18 cellular contexts compared by ENCODE assay signal in the genomic region with DNA sequence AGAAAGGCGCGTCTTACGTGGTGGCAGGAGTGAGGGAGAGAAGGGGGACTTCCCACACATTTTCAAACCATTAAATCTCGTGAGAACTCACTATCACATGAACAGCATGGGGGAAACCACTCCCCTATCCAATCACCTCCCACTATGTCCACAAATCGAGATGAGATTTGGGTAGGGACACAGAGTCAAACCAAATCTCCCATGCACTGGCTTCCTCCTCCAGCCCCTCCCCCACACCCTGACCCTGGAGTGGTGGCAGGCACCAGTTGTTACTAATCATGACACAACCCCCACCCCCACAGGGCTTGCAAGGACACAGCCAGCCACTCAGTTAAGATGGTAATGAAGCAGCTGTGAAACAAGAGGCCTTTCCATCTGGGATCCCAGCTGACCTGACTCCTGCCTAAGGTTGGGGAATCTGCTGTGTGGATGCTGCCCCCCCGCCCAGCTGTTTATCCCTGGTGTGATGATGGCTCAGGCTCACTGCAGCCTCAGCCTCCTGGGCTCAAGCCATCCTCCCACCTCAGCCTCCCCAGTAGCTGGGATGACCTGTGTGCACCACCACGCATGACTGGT. TPM values are rescaled to one million over a fixed set of nuclear protein-coding genes. Genes with fewer than 3 reads are reported as not detected.
DNase-seq lines count a peak whose midpoint lies in the region; ATAC-seq, FAIRE-seq and TF ChIP-seq lines count a peak whose summit lies in the region.
"Had no signal": no experiment of that assay in that cellular context is flagged by ENCODE, and none has a peak within 500 bp of the region (broad histone marks: within the 10 kb centered on the region; RNA-seq: fewer than 3 reads in every experiment).

No MANE protein-coding gene starts in this region.

- H3K27me3 Mint-ChIP-seq in activated T-cell treated with anti-CD3 and anti-CD28 coated beads, Interleukin-2, amount 50 U/mL, for 24 hours: peaks cover 13% of the 10 kb centered on the region
- peaks cover 2% of the 10 kb centered on the region for H3K27me3 Mint-ChIP-seq in neural progenitor cell (ENCODE audit: insufficient read depth, low read depth)
- peaks cover 0 to 29% (median 12%) of the 10 kb centered on the region in 5 donors for H3K27me3 Mint-ChIP-seq in naive thymus-derived CD8-positive, alpha-beta T cell
- peaks cover 31% of the 10 kb centered on the region for H3K27me3 Mint-ChIP-seq in chondrocyte (ENCODE audit: low read depth)

- DNase-seq in activated T-cell treated with anti-CD3 and anti-CD28 coated beads for 48 hours (ENCODE audit: low read depth) (peak; percentile 7), NCI-H2171 (lab: John Stamatoyannopoulos, UW) (peak; percentile 97), K562 (ENCODE audit: extremely low read depth in 1 of 4, low spot score in 3 of 4) (peak; percentile 37 to 55 (median 45)), neural progenitor cell (ENCODE audit: low spot score) (peak; percentile 42), chondrocyte (ENCODE audit: low spot score) (no peak), inferior parietal cortex (ENCODE audit: extremely low spot score) (no peak)
- DNase-seq in activated T-cell treated with anti-CD3 and anti-CD28 coated beads, Interleukin-2, amount 50 U/mL, for 24 hours: no peak
- DNase-seq in naive thymus-derived CD8-positive, alpha-beta T cell: no peak
- DNase-seq: caudate nucleus, HCEC 1CT, Karpas-422, NCI-H187, pancreas, SHP77 had no signal

- peaks cover 22% of the 10 kb centered on the region for H3F3A ChIP-seq in neural progenitor cell (ENCODE audit: low read depth)

- peaks cover 0 to 30% of the 10 kb centered on the region in 2 experiments; a peak in 3 of 5 replicates for H3K4me1 ChIP-seq in K562 (replicated peaks in 1 of 2; ENCODE audit: control insufficient read depth in 2 of 2, insufficient read depth in 2 of 2, low read length in 2 of 2)
- H3K4me1 ChIP-seq in neural progenitor cell: peaks cover 19% of the 10 kb centered on the region
- H3K4me1 ChIP-seq: gastroesophageal sphincter, pancreas had no signal

- TF ChIP-seq RAD21 in K562 (CRISPR knock-in tag; conservative IDR thresholded peaks at IDR 0.05 in 1 of 2, IDR thresholded peaks at IDR 0.05 in 1 of 2): no peak

- CTCF ChIA-PET in K562 (lab: Yijun Ruan, JAX; ENCODE audit: low intra/inter-chr PET ratio): no interaction called here

- no peaks in the 10 kb centered on the region for H3K9me1 ChIP-seq in K562 (ENCODE audit: control insufficient read depth, insufficient read depth, low read length)

- in situ Hi-C loops in K562 (cut with MboI): no loop called here

- H3K4me3 Mint-ChIP-seq in activated T-cell treated with anti-CD3 and anti-CD28 coated beads, Interleukin-2, amount 50 U/mL, for 24 hours: no peak overlapping the region
- H3K4me3 Mint-ChIP-seq in neural progenitor cell: no peak overlapping the region
- H3K4me3 Mint-ChIP-seq in naive thymus-derived CD8-positive, alpha-beta T cell: no peak overlapping the region
- H3K4me3 Mint-ChIP-seq in chondrocyte (ENCODE audit: unreplicated experiment): no peak overlapping the region
- H3K4me3 Mint-ChIP-seq: activated naive CD8-positive, alpha-beta T cell had no signal

- H3K79me2 ChIP-seq in K562 (ENCODE audit: control insufficient read depth, insufficient read depth, low read length) (no peaks in the 10 kb centered on the region), neural progenitor cell (ENCODE audit: low read depth) (no peaks in the 10 kb centered on the region)

- BruUV-seq in K562 (replicated peaks; lab: Mats Ljungman, UMichigan): no TSS peak

- intact Hi-C loops in K562 (cut with micrococcal nuclease): no loop called here

- no peak; the same call in 1 of the 2 replicates for TF ChIP-seq EP300 in K562 (IDR thresholded peaks at IDR 0.05; ENCODE audit: low read length)

- POLR2A ChIA-PET in K562 (lab: Yijun Ruan, JAX): no interaction called here
- POLR2A ChIA-PET in naive thymus-derived CD8-positive, alpha-beta T cell (lab: Charles Lee): no interaction called here

- H3K27me3 ChIP-seq in K562 (ENCODE audit: control insufficient read depth in 2 of 2, insufficient read depth in 2 of 2, low read length in 2 of 2) (no peaks in the 10 kb centered on the region), neural progenitor cell (no peaks in the 10 kb centered on the region)
- H3K27me3 ChIP-seq: pancreas had no signal

- no peak overlapping the region for H3K4me2 ChIP-seq in K562 (ENCODE audit: insufficient read depth, low read length)
- H3K4me2 ChIP-seq in neural progenitor cell: no peak overlapping the region

- H3K9me3 ChIP-seq in K562 (replicated peaks; ENCODE audit: control insufficient read depth, insufficient read depth, low read depth, low read length): no peaks in the 10 kb centered on the region
- H3K9me3 ChIP-seq in neural progenitor cell (ENCODE audit: low read depth): no peaks in the 10 kb centered on the region
- H3K9me3 ChIP-seq: gastroesophageal sphincter, pancreas had no signal

- TF ChIP-seq CTCF in K562 (IDR thresholded peaks at IDR 0.05 in 2 of 3, conservative IDR thresholded peaks at IDR 0.05 in 1 of 3; ENCODE audit: insufficient read depth in 2 of 3, low read depth in 1 of 3, low read length in 3 of 3): no peak
- no peak for TF ChIP-seq CTCF in neural progenitor cell (IDR thresholded peaks at IDR 0.05)
- no peak for TF ChIP-seq CTCF in chondrocyte (IDR thresholded peaks at IDR 0.05)

- no peak overlapping the region for H3K27ac Mint-ChIP-seq in activated T-cell treated with anti-CD3 and anti-CD28 coated beads, Interleukin-2, amount 50 U/mL, for 24 hours
- peak overlapping the region; percentile 83 for H3K27ac Mint-ChIP-seq in neural progenitor cell
- H3K27ac Mint-ChIP-seq in naive thymus-derived CD8-positive, alpha-beta T cell: no peak overlapping the region
- no peak overlapping the region for H3K27ac Mint-ChIP-seq in chondrocyte (ENCODE audit: unreplicated experiment)
- H3K27ac Mint-ChIP-seq: activated naive CD8-positive, alpha-beta T cell had no signal

- H3K4me1 Mint-ChIP-seq in activated T-cell treated with anti-CD3 and anti-CD28 coated beads, Interleukin-2, amount 50 U/mL, for 24 hours (ENCODE audit: low read depth): peaks cover 4% of the 10 kb centered on the region
- peaks cover 26% of the 10 kb centered on the region for H3K4me1 Mint-ChIP-seq in neural progenitor cell
- peaks cover 0 to 2% (median 0%) of the 10 kb centered on the region in 4 donors for H3K4me1 Mint-ChIP-seq in naive thymus-derived CD8-positive, alpha-beta T cell
- H3K4me1 Mint-ChIP-seq in chondrocyte (ENCODE audit: low read depth): peaks cover 4% of the 10 kb centered on the region

- no peaks in the 10 kb centered on the region for H4K20me1 ChIP-seq in K562 (replicated peaks; ENCODE audit: control insufficient read depth, insufficient read depth, low read length)
- no peaks in the 10 kb centered on the region for H4K20me1 ChIP-seq in neural progenitor cell (ENCODE audit: low read depth)

- H3K9ac ChIP-seq in K562 (ENCODE audit: insufficient read depth in 1 of 2, low read depth in 2 of 2, low read length in 2 of 2) (no peak overlapping the region), neural progenitor cell (no peak overlapping the region)

- 51% methylated on average over 7 of the region's 7 CpGs for WGBS in K562 (ENCODE audit: insufficient coverage, low coverage, missing lambda C conversion rate)

- H3K36me3 Mint-ChIP-seq in activated T-cell treated with anti-CD3 and anti-CD28 coated beads, Interleukin-2, amount 50 U/mL, for 24 hours (ENCODE audit: low read depth): no peaks in the 10 kb centered on the region
- no peaks in the 10 kb centered on the region for H3K36me3 Mint-ChIP-seq in neural progenitor cell
- no peaks in the 10 kb centered on the region for H3K36me3 Mint-ChIP-seq in naive thymus-derived CD8-positive, alpha-beta T cell
- no peaks in the 10 kb centered on the region for H3K36me3 Mint-ChIP-seq in chondrocyte (ENCODE audit: low read depth)
- H3K36me3 Mint-ChIP-seq: activated naive CD8-positive, alpha-beta T cell had no signal

- H2AFZ ChIP-seq in K562 (ENCODE audit: low read depth, low read length) (no peak overlapping the region), neural progenitor cell (replicated peaks) (no peak overlapping the region)

- H3K4me3 ChIP-seq in K562 (no peak overlapping the region), neural progenitor cell (no peak overlapping the region)
- H3K4me3 ChIP-seq: gastroesophageal sphincter, pancreas, skin epidermis had no signal

- TF ChIP-seq POLR2A in K562 (conservative IDR thresholded peaks at IDR 0.05): no peak

- peak; percentile 66 for FAIRE-seq in K562 (lab: Jason Lieb, UNC)
- FAIRE-seq: endometrium, pancreas had no signal

- H3K27ac ChIP-seq in K562 (ENCODE audit: extremely low read depth, low read depth, low read length) (no peak overlapping the region), neural progenitor cell (no peak overlapping the region)
- H3K27ac ChIP-seq: gastroesophageal sphincter, pancreas, skin epidermis had no signal

- H3K9me3 Mint-ChIP-seq in activated T-cell treated with anti-CD3 and anti-CD28 coated beads, Interleukin-2, amount 50 U/mL, for 24 hours: no peaks in the 10 kb centered on the region
- H3K9me3 Mint-ChIP-seq in neural progenitor cell (no peaks in the 10 kb centered on the region), chondrocyte (ENCODE audit: low read depth) (no peaks in the 10 kb centered on the region)
- no peaks in the 10 kb centered on the region for H3K9me3 Mint-ChIP-seq in naive thymus-derived CD8-positive, alpha-beta T cell

- H3K36me3 ChIP-seq in K562 (ENCODE audit: control insufficient read depth, insufficient read depth, low read length) (no peaks in the 10 kb centered on the region), neural progenitor cell (no peaks in the 10 kb centered on the region)
- H3K36me3 ChIP-seq: gastroesophageal sphincter, pancreas had no signal

- peak; percentile 51 for ATAC-seq in K562
- ATAC-seq in naive thymus-derived CD8-positive, alpha-beta T cell: no peak
- ATAC-seq: gastroesophageal sphincter, pancreas had no signal

RNA-seq across cellular contexts. Expression of a gene that starts 57.1 kb away (rescaled TPM):
- total RNA-seq in K562 (2011; cell fraction: chromatin; rRNA removed; ENCODE audit: low replicate concordance): 99.7 and 118 TPM in 2 replicates
- 54.1 and 60.0 TPM in 2 replicates for total RNA-seq in K562 (2011; cell fraction: nucleolus; rRNA removed)
- 85.2 and 92.0 TPM in 2 replicates for total RNA-seq in K562 (2011; cell fraction: nucleoplasm; rRNA removed)
- 64.0 and 82.7 TPM in 2 replicates for total RNA-seq in K562 (2014; rRNA removed)
- 41.0 and 43.2 TPM in 2 replicates for total RNA-seq in K562 (2014; rRNA removed; fragmentation: Illumina TruSeq; extraction: Trizol)
- 45.0 and 48.1 TPM in 2 replicates for total RNA-seq in K562 (2015; rRNA removed; fragmentation: Illumina TruSeq; extraction: Trizol)
- 51.7 and 54.0 TPM in 2 replicates for total RNA-seq in K562 (2021)
- 35.3 and 40.1 TPM in 2 replicates for polyA plus RNA-seq in K562 (2011; rRNA removed)
- polyA plus RNA-seq in K562 (2011; cell fraction: cytosol; rRNA removed): 18.3 and 22.3 TPM in 2 replicates
- polyA plus RNA-seq in K562 (2011; cell fraction: nucleus; rRNA removed): 86.0 and 122 TPM in 2 replicates
- polyA plus RNA-seq in K562 (2012): 45.9 and 47.7 TPM in 2 replicates
- 57.0 and 70.8 TPM in 2 replicates for polyA plus RNA-seq in K562 (2014; fragmentation: Illumina TruSeq; extraction: Trizol)
- polyA plus RNA-seq in K562 (2014; fragmentation: Nextera tagmentation; extraction: Ambion mirVana): 1 to 10 TPM; 3.0 to 7.1 TPM
- 56.8 and 68.9 TPM in 2 replicates for polyA plus RNA-seq in K562 (2014; rRNA removed)
- polyA minus RNA-seq in K562 (2011; rRNA and poly(A)+ RNA removed): 36.6 and 40.7 TPM in 2 replicates
- polyA minus RNA-seq in K562 (2011; cell fraction: cytosol; rRNA and poly(A)+ RNA removed): 19.4 and 26.0 TPM in 2 replicates
- polyA minus RNA-seq in K562 (2011; cell fraction: nucleus; rRNA and poly(A)+ RNA removed): 28.1 and 35.4 TPM in 2 replicates
- total RNA-seq in neural progenitor cell (ENCODE audit: low replicate concordance): 65.2 and 87.2 TPM in 2 replicates
- total RNA-seq in naive thymus-derived CD8-positive, alpha-beta T cell: 10 to 100 TPM; 46.1 to 51.6 TPM
- polyA plus RNA-seq in naive thymus-derived CD8-positive, alpha-beta T cell: 10 to 100 TPM; 27.4 to 34.9 (median 28.7) TPM
- total RNA-seq in chondrocyte: 52.8 to 61.2 TPM (median 54.4 TPM) in 3 replicates

Comparison
In these comparisons a context has a peak if more than half of its experiments do, and no peak if none do; other contexts are left out.
1. DNase-seq: peak in activated T-cell treated with anti-CD3 and anti-CD28 coated beads for 48 hours (single experiment), NCI-H2171 (single experiment), K562 (4 of 4) and neural progenitor cell (single experiment); none in activated T-cell treated with anti-CD3 and anti-CD28 coated beads, Interleukin-2, amount 50 U/mL, for 24 hours (single experiment), naive thymus-derived CD8-positive, alpha-beta T cell (0 of 10), chondrocyte (single experiment) and inferior parietal cortex (single experiment).